22 cellular contexts compared by ENCODE assay signal in the genomic region with DNA sequence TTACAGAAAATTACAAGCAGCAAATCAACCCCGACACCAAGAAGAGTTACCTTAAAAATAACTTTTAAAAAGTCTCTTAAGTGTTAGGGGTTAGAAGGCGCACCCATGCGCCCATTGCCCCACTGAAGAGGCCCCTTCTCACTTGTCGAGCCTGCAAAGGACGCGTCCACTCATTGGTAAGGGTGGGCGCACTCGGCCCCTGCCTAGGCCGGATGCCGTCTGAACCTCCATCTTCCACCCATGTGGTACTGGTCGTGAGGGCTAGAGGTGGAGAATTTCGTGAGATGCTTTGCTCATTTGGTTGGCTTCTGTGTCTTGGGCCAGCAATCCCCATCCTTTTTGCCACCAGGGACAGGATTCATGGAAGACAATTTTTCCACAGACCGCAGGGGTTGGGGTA. TPM values are rescaled to one million over a fixed set of nuclear protein-coding genes. Genes with fewer than 3 reads are reported as not detected.
"Had no signal": no experiment of that assay in that cellular context is flagged by ENCODE, and none has a peak within 500 bp of the region (broad histone marks: within the 10 kb centered on the region; RNA-seq: fewer than 3 reads in every experiment).

No MANE protein-coding gene starts in this region.

- H3K27ac ChIP-seq: foreskin keratinocyte, left lung, thyroid gland had no signal

- DNase-seq: activated CD4-positive, alpha-beta T cell treated with anti-CD3 and anti-CD28 coated beads, Interleukin-2, amount 10 ng/mL, durations not matched to agents 7 days and 5 days; activated CD8-positive, alpha-beta memory T cell treated with anti-CD3 and anti-CD28 coated beads, Interleukin-2, amount 10 ng/mL, durations not matched to agents 7 days and 5 days; activated CD8-positive, alpha-beta T cell treated with anti-CD3 and anti-CD28 coated beads for 36 hours; activated naive CD4-positive, alpha-beta T cell treated with Interleukin-2 at 50 U/mL for 16 hours; activated naive CD8-positive, alpha-beta T cell treated with anti-CD3 and anti-CD28 coated beads for 36 hours; activated T-cell treated with anti-CD3 and anti-CD28 coated beads for 4 hours; dermis blood vessel endothelial cell; effector CD8-positive, alpha-beta T cell; foreskin keratinocyte; kidney; left lung; mammary epithelial cell; occipital lobe; retina; SK-N-SH; stimulated activated CD4-positive, alpha-beta T cell treated with anti-CD3 and anti-CD28 coated beads, Interleukin-4, amount 100 ng/mL, for 4 hours; substantia nigra; T-helper 2 cell; thyroid gland had no signal

- H3K9ac ChIP-seq: SK-N-SH had no signal

- H3K4me1 ChIP-seq: foreskin keratinocyte had no signal

- ATAC-seq: activated CD8-positive, alpha-beta memory T cell treated with anti-CD3 and anti-CD28 coated beads, Interleukin-2, amount 10 ng/mL, durations not matched to agents 7 days and 5 days; activated CD8-positive, alpha-beta T cell treated with anti-CD3 and anti-CD28 coated beads for 36 hours; foreskin keratinocyte; left lung had no signal

- H3K27me3 ChIP-seq: foreskin keratinocyte, thyroid gland had no signal

- H3K4me3 ChIP-seq: left lung, thyroid gland had no signal

- H3K9me3 ChIP-seq: left lung, SK-N-SH, thyroid gland had no signal

- H3K4me2 ChIP-seq: SK-N-SH had no signal

- H3K36me3 ChIP-seq: left lung, thyroid gland had no signal

- FAIRE-seq: kidney had no signal

RNA-seq across cellular contexts. Expression of a gene that starts 27.5 kb away (rescaled TPM):
- total RNA-seq: activated CD8-positive, alpha-beta memory T cell treated with anti-CD3 and anti-CD28 coated beads, Interleukin-2, amount 10 ng/mL, durations not matched to agents 7 days and 5 days; dermis blood vessel endothelial cell; foreskin keratinocyte; glomerular endothelial cell; kidney; left lung; mammary epithelial cell; mononuclear cell; occipital lobe; thyroid gland had no signal
- polyA plus RNA-seq: foreskin keratinocyte, mammary epithelial cell, SK-N-SH, urinary bladder had no signal
